ENCODE assay signal across 9 cellular contexts in the genomic region with DNA sequence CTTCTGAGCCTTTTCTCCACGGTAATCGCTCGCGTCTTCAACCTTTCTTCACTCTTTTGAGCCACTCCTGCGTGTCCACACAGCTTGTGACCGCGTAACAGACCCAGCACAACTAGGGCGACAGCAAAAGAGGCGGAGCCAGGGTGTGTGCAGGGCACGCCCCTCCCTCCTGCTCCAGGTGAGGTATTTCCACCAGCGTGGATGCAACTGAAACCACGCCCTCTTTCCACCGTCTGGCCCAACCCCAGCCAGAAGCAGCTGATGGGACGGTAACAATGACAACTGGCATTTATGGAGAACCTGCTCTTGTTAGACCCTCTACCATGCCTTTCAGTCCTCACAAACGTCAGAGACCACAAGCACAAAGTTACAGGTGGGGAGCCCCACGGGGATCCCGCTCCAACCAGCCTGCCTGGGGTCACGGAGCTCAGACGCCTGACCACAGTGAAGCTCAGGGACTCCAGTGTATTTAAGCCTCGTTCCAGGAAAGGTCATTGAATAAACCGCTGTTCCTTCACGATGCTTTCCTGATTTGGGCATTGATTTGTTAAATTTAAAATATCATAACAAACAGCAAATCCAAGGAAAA. TPM values are rescaled to one million over a fixed set of nuclear protein-coding genes. Genes with fewer than 3 reads are reported as not detected.
DNase-seq lines count a peak whose midpoint lies in the region; ATAC-seq and TF ChIP-seq lines count a peak whose summit lies in the region.
"Had no signal": no experiment of that assay in that cellular context is flagged by ENCODE, and none has a peak within 500 bp of the region (broad histone marks: within the 10 kb centered on the region; RNA-seq: fewer than 3 reads in every experiment).

No MANE protein-coding gene starts in this region.

- peak overlapping the region; percentile 67; the same call in 1 of the 2 replicates for H3K9ac ChIP-seq in ES-I3 (ENCODE audit: low read depth, low read length)

- no peaks in the 10 kb centered on the region for H3K9me3 ChIP-seq in ES-I3 (ENCODE audit: control insufficient read depth, insufficient read depth, low read length)
- H3K9me3 ChIP-seq in WERI-Rb-1 (ENCODE audit: severe bottlenecking) = no peaks in the 10 kb centered on the region
- no peaks in the 10 kb centered on the region for H3K9me3 ChIP-seq in BE2C

- DNase-seq in WERI-Rb-1 (peak; percentile 42), foreskin keratinocyte (peak in 1 of 2 donors; percentile 43), sciatic nerve (ENCODE audit: low spot score) (peak; percentile 69), NCI-H1436 (lab: John Stamatoyannopoulos, UW) (no peak), BE2C (no peak)
- DNase-seq: NCI-H2171 had no signal

- peaks cover 23% of the 10 kb centered on the region for H3K4me1 ChIP-seq in ES-I3 (ENCODE audit: insufficient read depth, low read length)
- peaks cover 4% of the 10 kb centered on the region for H3K4me1 ChIP-seq in foreskin keratinocyte
- no peaks in the 10 kb centered on the region for H3K4me1 ChIP-seq in BE2C

- ATAC-seq in foreskin keratinocyte (no peak), sciatic nerve (peak; percentile 14), GM18502 (IDR thresholded peaks at IDR 0.05; ENCODE audit: poor library complexity, unreplicated experiment) (no peak), HG03175 (IDR thresholded peaks at IDR 0.05; ENCODE audit: unreplicated experiment) (no peak)

- H3K4me3 ChIP-seq in WERI-Rb-1 (ENCODE audit: low read depth, low read length) = no peak overlapping the region
- no peak overlapping the region for H3K4me3 ChIP-seq in BE2C (ENCODE audit: low read depth, low read length)

- H3K27ac ChIP-seq in WERI-Rb-1 (no peak overlapping the region), foreskin keratinocyte (peak overlapping the region; percentile 90)

- H3K27me3 ChIP-seq in WERI-Rb-1 (ENCODE audit: insufficient read depth, low read depth, severe bottlenecking) (peaks cover 6% of the 10 kb centered on the region), foreskin keratinocyte (no peaks in the 10 kb centered on the region), BE2C (peaks cover 58% of the 10 kb centered on the region)

- intact Hi-C loops in sciatic nerve (cut with DNase I) = no loop called here

- no peak for TF ChIP-seq CTCF in WERI-Rb-1 (IDR thresholded peaks at IDR 0.05; ENCODE audit: low read depth, low read length)
- TF ChIP-seq CTCF in foreskin keratinocyte (conservative IDR thresholded peaks at IDR 0.05) = no peak
- TF ChIP-seq CTCF in BE2C (IDR thresholded peaks at IDR 0.05; ENCODE audit: low read depth, low read length) = no peak

- H3K36me3 ChIP-seq in ES-I3 (ENCODE audit: insufficient read depth, low read length) (no peaks in the 10 kb centered on the region), WERI-Rb-1 (no peaks in the 10 kb centered on the region; the same call in 1 of the 2 replicates), BE2C (no peaks in the 10 kb centered on the region)

RNA-seq across cellular contexts. Expression of a gene that starts 2.0 kb away (rescaled TPM):
- total RNA-seq in foreskin keratinocyte (33.0 and 40.0 TPM in 2 replicates), sciatic nerve (48.3 TPM)
- polyA plus RNA-seq in foreskin keratinocyte = 29.4 and 34.9 TPM in 2 replicates
- polyA plus RNA-seq in BE2C (2012; ENCODE audit: insufficient read depth, insufficient read length, low read depth) = not detected

Comparison
In these comparisons a context has a peak if more than half of its experiments do, and no peak if none do; other contexts are left out.
1. DNase-seq: peak in WERI-Rb-1 (single experiment) and sciatic nerve (single experiment); none in NCI-H1436 (single experiment) and BE2C (single experiment).